Comparison of ENCODE assay signal across 19 cellular contexts in the genomic region with DNA sequence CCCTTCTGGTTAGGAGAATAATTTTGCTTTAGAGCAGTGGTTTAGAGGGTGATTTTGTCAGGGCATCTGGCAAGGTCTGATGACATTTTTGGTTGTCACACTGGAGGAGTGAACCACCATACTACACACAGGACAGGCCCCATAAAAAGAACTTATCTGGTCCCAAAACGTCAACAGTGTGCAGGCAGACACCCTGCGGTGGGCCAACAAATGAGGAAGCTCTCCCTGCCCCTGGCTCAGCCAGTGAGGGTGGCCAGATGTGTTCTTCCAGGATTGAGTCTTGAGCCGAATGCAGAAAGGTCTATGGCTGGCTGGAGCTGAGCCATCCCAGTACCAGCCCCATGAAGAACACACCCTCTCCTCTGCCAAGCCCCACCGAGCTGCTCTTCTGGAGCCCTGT.
"Had no signal": no experiment of that assay in that cellular context is flagged by ENCODE, and none has a peak within 500 bp of the region (broad histone marks: within the 10 kb centered on the region; RNA-seq: fewer than 3 reads in every experiment).

No MANE protein-coding gene starts in this region.

- H3K4me3 ChIP-seq: cardiac muscle cell, ovary, sigmoid colon, spleen had no signal

- H3K4me1 Mint-ChIP-seq: memory B cell had no signal

- H3K9me3 ChIP-seq: ovary, sigmoid colon, spleen had no signal

- H3K36me3 Mint-ChIP-seq: activated naive CD8-positive, alpha-beta T cell treated with anti-CD3 and anti-CD28 coated beads, Interleukin-2, amount 10 ng/mL, durations not matched to agents 7 days and 5 days had no signal

- H3K27me3 ChIP-seq: cardiac muscle cell, foreskin keratinocyte, ovary, sigmoid colon, spleen had no signal

- DNase-seq: activated CD4-positive, alpha-beta memory T cell treated with anti-CD3 and anti-CD28 coated beads, Interleukin-2, amount 10 ng/mL, durations not matched to agents 7 days and 5 days; activated CD4-positive, alpha-beta T cell treated with anti-CD3 and anti-CD28 coated beads for 4 hours; activated CD8-positive, alpha-beta memory T cell treated with anti-CD3 and anti-CD28 coated beads, Interleukin-2, amount 10 ng/mL, durations not matched to agents 7 days and 5 days; activated naive CD8-positive, alpha-beta T cell treated with anti-CD3 and anti-CD28 coated beads, Interleukin-2, amount 10 ng/mL, durations not matched to agents 7 days and 5 days; amygdala; dermis blood vessel endothelial cell; effector memory CD4-positive, alpha-beta T cell; glutamatergic neuron; naive thymus-derived CD4-positive, alpha-beta T cell; ovary; sigmoid colon; spleen; stimulated activated CD4-positive, alpha-beta T cell treated with anti-CD3 and anti-CD28 coated beads, Interleukin-4, amount 100 ng/mL, for 4 hours; stimulated activated naive B cell treated with anti-CD40 and anti-IgM and Interleukin-4, amounts not matched to agents 10 μg/mL and 1 μg/mL and 100 μg/mL, for 72 hours had no signal

- H3K27ac ChIP-seq: cardiac muscle cell, foreskin keratinocyte, ovary, sigmoid colon, spleen had no signal

- H3K4me1 ChIP-seq: sigmoid colon, spleen had no signal

- H3K27me3 Mint-ChIP-seq: activated CD4-positive, alpha-beta memory T cell treated with anti-CD3 and anti-CD28 coated beads, Interleukin-2, amount 10 ng/mL, durations not matched to agents 7 days and 5 days; memory B cell; stimulated activated naive B cell treated with anti-CD40 and anti-IgM and Interleukin-4, amounts not matched to agents 10 μg/mL and 1 μg/mL and 100 μg/mL, for 72 hours had no signal

- H3K4me3 Mint-ChIP-seq: activated CD4-positive, alpha-beta memory T cell treated with anti-CD3 and anti-CD28 coated beads, Interleukin-2, amount 10 ng/mL, durations not matched to agents 7 days and 5 days; activated CD8-positive, alpha-beta memory T cell treated with anti-CD3 and anti-CD28 coated beads, Interleukin-2, amount 10 ng/mL, durations not matched to agents 7 days and 5 days; activated naive CD8-positive, alpha-beta T cell treated with anti-CD3 and anti-CD28 coated beads, Interleukin-2, amount 10 ng/mL, durations not matched to agents 7 days and 5 days; memory B cell; naive thymus-derived CD4-positive, alpha-beta T cell; stimulated activated naive B cell treated with anti-CD40 and anti-IgM and Interleukin-4, amounts not matched to agents 10 μg/mL and 1 μg/mL and 100 μg/mL, for 72 hours; T-helper 2 cell treated with Interferon-gamma antibody and Interleukin-4, amounts not matched to agents 5 μg/mL and 100 μg/mL, for 36 hours; WTC11 had no signal

- H3K9me3 Mint-ChIP-seq: activated CD4-positive, alpha-beta memory T cell treated with anti-CD3 and anti-CD28 coated beads, Interleukin-2, amount 10 ng/mL, durations not matched to agents 7 days and 5 days; activated naive CD8-positive, alpha-beta T cell treated with anti-CD3 and anti-CD28 coated beads, Interleukin-2, amount 10 ng/mL, durations not matched to agents 7 days and 5 days; memory B cell; T-helper 2 cell treated with Interferon-gamma antibody and Interleukin-4, amounts not matched to agents 5 μg/mL and 100 μg/mL, for 36 hours; WTC11 had no signal

- H3K27ac Mint-ChIP-seq: activated CD4-positive, alpha-beta memory T cell treated with anti-CD3 and anti-CD28 coated beads, Interleukin-2, amount 10 ng/mL, durations not matched to agents 7 days and 5 days; activated CD8-positive, alpha-beta memory T cell treated with anti-CD3 and anti-CD28 coated beads, Interleukin-2, amount 10 ng/mL, durations not matched to agents 7 days and 5 days; activated naive CD8-positive, alpha-beta T cell treated with anti-CD3 and anti-CD28 coated beads, Interleukin-2, amount 10 ng/mL, durations not matched to agents 7 days and 5 days; memory B cell; naive thymus-derived CD4-positive, alpha-beta T cell; stimulated activated naive B cell treated with anti-CD40 and anti-IgM and Interleukin-4, amounts not matched to agents 10 μg/mL and 1 μg/mL and 100 μg/mL, for 72 hours; T-helper 2 cell treated with Interferon-gamma antibody and Interleukin-4, amounts not matched to agents 5 μg/mL and 100 μg/mL, for 36 hours had no signal

- ATAC-seq: activated CD8-positive, alpha-beta memory T cell treated with anti-CD3 and anti-CD28 coated beads, Interleukin-2, amount 10 ng/mL, durations not matched to agents 7 days and 5 days; naive thymus-derived CD4-positive, alpha-beta T cell; stimulated activated naive B cell treated with anti-CD40 and anti-IgM and Interleukin-4, amounts not matched to agents 10 μg/mL and 1 μg/mL and 100 μg/mL, for 72 hours; WTC11 had no signal
